7 cellular contexts compared by ENCODE assay signal in genomic region chr1:186375152-186375928, GRCh38. TPM values are rescaled to one million over a fixed set of nuclear protein-coding genes. Genes with fewer than 3 reads are reported as not detected.
DNase-seq lines count a peak whose midpoint lies in the region; ATAC-seq and TF ChIP-seq lines count a peak whose summit lies in the region.

ODR4 (plus strand) TSS chr1:186375838; CDS start chr1:186379786, 3,948 bp downstream.
TPR (minus strand) TSS chr1:186375253; CDS start chr1:186375028, 225 bp downstream.

- peaks cover 77% of the 10 kb centered on the region for H3K79me2 ChIP-seq in hepatocyte

- peak within 1 kb of the TSS; percentile 73 for H2AFZ ChIP-seq in hepatocyte

- no peaks in the 10 kb centered on the region for H3K27me3 ChIP-seq in hepatocyte

- ATAC-seq in GM18502 (IDR thresholded peaks at IDR 0.05; ENCODE audit: poor library complexity, unreplicated experiment) (peak; percentile 83), HG02973 (IDR thresholded peaks at IDR 0.05; ENCODE audit: unreplicated experiment) (peak; percentile 81)

- H3K9me3 ChIP-seq in hepatocyte (ENCODE audit: low read depth) = no peaks in the 10 kb centered on the region

- H3K36me3 ChIP-seq in hepatocyte (replicated peaks; ENCODE audit: insufficient read depth, low read depth) = no peaks in the 10 kb centered on the region

- peak within 1 kb of the TSS; percentile 86 for H3K4me2 ChIP-seq in hepatocyte

- H3K4me3 ChIP-seq in hepatocyte = peak within 1 kb of the TSS; percentile 91

- no peaks in the 10 kb centered on the region for H3K9me2 ChIP-seq in hepatocyte (replicated peaks; ENCODE audit: insufficient read depth)

- DNase-seq in NCI-H2029 (lab: John Stamatoyannopoulos, UW) (peak; percentile 98), T-helper 9 cell (peak; percentile 95), astrocyte of the hippocampus (ENCODE audit: low read depth, low spot score) (peak; percentile 100), hepatocyte (ENCODE audit: low spot score) (peak; percentile 99), retina (peak; percentile 100)

- TF ChIP-seq CTCF in hepatocyte (IDR thresholded peaks at IDR 0.05; ENCODE audit: poor library complexity) = peak; percentile 100

- under 1% methylated on average over 57 of the region's 60 CpGs for WGBS in hepatocyte (ENCODE audit: low lambda C conversion rate, missing lambda C conversion rate)

- peaks cover 11% of the 10 kb centered on the region for H4K20me1 ChIP-seq in hepatocyte (ENCODE audit: insufficient read depth, poor library complexity, severe bottlenecking)

- peaks cover 14% of the 10 kb centered on the region for H3K4me1 ChIP-seq in hepatocyte (ENCODE audit: insufficient read depth)

- peak within 1 kb of the TSS; percentile 93 for H3K27ac ChIP-seq in hepatocyte

RNA-seq across cellular contexts. Expression of gene ODR4, which starts in this region (rescaled TPM):
- total RNA-seq in hepatocyte = 22.1 and 29.2 TPM in 2 replicates
- 22.3 and 22.8 TPM in 2 replicates for polyA plus RNA-seq in hepatocyte

RNA-seq across cellular contexts. Expression of gene TPR, which starts in this region (rescaled TPM):
- total RNA-seq in hepatocyte = 51.5 and 58.4 TPM in 2 replicates
- polyA plus RNA-seq in hepatocyte = 65.1 and 79.4 TPM in 2 replicates

Comparison
In these comparisons a context has a peak if more than half of its experiments do, and no peak if none do; other contexts are left out.
1. Peak in every context shown above with its lines: DNase-seq, ATAC-seq, H3K4me3 ChIP-seq and H3K27ac ChIP-seq.